22 cellular contexts compared by ENCODE assay signal in the genomic region with DNA sequence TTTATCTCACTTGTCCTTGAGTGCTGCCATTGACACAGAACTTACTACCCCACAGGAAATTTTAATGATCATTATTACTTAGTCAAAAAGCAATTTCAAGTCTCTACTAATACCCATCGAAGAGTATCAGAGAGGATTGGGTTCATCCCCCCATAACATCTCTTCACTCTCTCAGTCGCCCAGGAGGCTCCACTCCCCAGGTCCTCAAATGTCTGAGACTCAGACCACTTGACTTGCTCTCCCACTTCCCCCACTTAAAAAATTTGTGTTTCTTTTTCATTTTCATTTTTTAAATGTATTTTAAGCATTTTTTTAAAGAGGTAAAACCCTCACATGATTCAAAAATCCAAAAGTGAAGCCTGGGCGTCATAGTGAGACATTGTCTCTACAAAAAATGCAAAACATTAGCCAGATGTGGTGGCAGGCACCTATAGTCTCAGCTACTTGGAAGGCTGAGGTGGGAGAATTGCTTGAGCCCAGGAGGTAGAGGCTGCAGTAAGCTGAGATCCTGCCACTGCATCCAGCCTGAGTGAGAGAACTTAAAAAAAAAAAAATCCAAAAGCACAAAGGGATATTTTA. TPM values are rescaled to one million over a fixed set of nuclear protein-coding genes. Genes with fewer than 3 reads are reported as not detected.
DNase-seq lines count a peak whose midpoint lies in the region; ATAC-seq, FAIRE-seq and TF ChIP-seq lines count a peak whose summit lies in the region.
"Had no signal": no experiment of that assay in that cellular context is flagged by ENCODE, and none has a peak within 500 bp of the region (broad histone marks: within the 10 kb centered on the region; RNA-seq: fewer than 3 reads in every experiment).

No MANE protein-coding gene starts in this region.

- H3K27ac Mint-ChIP-seq in T-helper 17 cell = peak overlapping the region; percentile 71
- H3K27ac Mint-ChIP-seq: natural killer cell had no signal

- no peak overlapping the region for H3K4me3 Mint-ChIP-seq in T-helper 17 cell
- H3K4me3 Mint-ChIP-seq: CD8-positive, alpha-beta memory T cell; natural killer cell had no signal

- DNase-seq in GM12891 (ENCODE audit: insufficient read length, low spot score) (no peak), T-helper 17 cell (no peak), G401 (ENCODE audit: low spot score) (no peak), C1 segment of cervical spinal cord (lab: John Stamatoyannopoulos, UW) (no peak), DMS 273 (lab: John Stamatoyannopoulos, UW; ENCODE audit: unreplicated experiment) (no peak), ureter (ENCODE audit: low spot score) (no peak)
- DNase-seq: activated CD4-positive, CD25-positive, alpha-beta regulatory T cell treated with anti-CD3 and anti-CD28 coated beads, Interleukin-2, amount 50 U/mL, for 72 hours; CD8-positive, alpha-beta memory T cell; cortex of kidney; hippocampal formation; mesendoderm; natural killer cell; NCI-H82; psoas muscle; small intestine; stimulated activated CD4-positive, alpha-beta T cell treated with anti-CD3 and anti-CD28 coated beads, Interleukin-4, amount 100 ng/mL, for 1 hour; T1000; upper lobe of left lung had no signal

- no peak for FAIRE-seq in GM12891 (lab: Jason Lieb, UNC)
- FAIRE-seq: endothelial cell of umbilical vein, small intestine had no signal

- peaks cover 2% of the 10 kb centered on the region for H3K36me3 Mint-ChIP-seq in T-helper 17 cell (ENCODE audit: low read depth)
- H3K36me3 Mint-ChIP-seq: natural killer cell had no signal

- peaks cover 5% of the 10 kb centered on the region for H3K4me1 Mint-ChIP-seq in T-helper 17 cell
- H3K4me1 Mint-ChIP-seq: natural killer cell had no signal

- ATAC-seq in GM19468 (IDR thresholded peaks at IDR 0.05; ENCODE audit: extremely low read depth, unreplicated experiment) (peak; percentile 23), HG02852 (IDR thresholded peaks at IDR 0.05; ENCODE audit: unreplicated experiment) (peak; percentile 73), T-helper 17 cell (no peak)
- ATAC-seq: natural killer cell, psoas muscle had no signal

- no peaks in the 10 kb centered on the region for H3K9me3 ChIP-seq in T-helper 17 cell (ENCODE audit: control insufficient read depth, low read length, poor library complexity, severe bottlenecking)
- H3K9me3 ChIP-seq: breast epithelium, psoas muscle, upper lobe of left lung had no signal

- no peak for TF ChIP-seq POLR2A in GM12891 (IDR thresholded peaks at IDR 0.05; ENCODE audit: low read depth, low read length)

- peaks cover 3% of the 10 kb centered on the region for H3K27me3 Mint-ChIP-seq in T-helper 17 cell

- in situ Hi-C loops in G401 (cut with HindIII; ENCODE audit: low sequenced_read_pairs) = no loop called here

TF ChIP-seq in GM12891, 5 proteins besides CTCF, POLR2A, EP300 and RAD21:
- TF ChIP-seq SPI1 (IDR thresholded peaks at IDR 0.05; ENCODE audit: low read depth, low read length) = peak; percentile 54; the same call in 1 of the 2 replicates
- TF ChIP-seq TAF1 (IDR thresholded peaks at IDR 0.05; ENCODE audit: low read depth, low read length) = no peak

RNA-seq across cellular contexts. Expression of gene TRAF1, which starts 56.8 kb away (rescaled TPM):
- 107 TPM for polyA plus RNA-seq in GM12891 (2012; ENCODE audit: low read depth, missing spikeins)
- 100 to 1,000 TPM; 103 to 118 TPM for total RNA-seq in T-helper 17 cell
- total RNA-seq in G401 (2014; rRNA removed; shearing (Covaris generic)) = 0.49 and 0.85 TPM in 2 replicates
- 10.0 TPM for total RNA-seq in ureter
